ENCODE assay signal across 8 cellular contexts in genomic region chr11:94171693-94172440, GRCh38. TPM values are rescaled to one million over a fixed set of nuclear protein-coding genes. Genes with fewer than 3 reads are reported as not detected.
DNase-seq lines count a peak whose midpoint lies in the region; ATAC-seq, FAIRE-seq and TF ChIP-seq lines count a peak whose summit lies in the region.

No MANE protein-coding gene starts in this region.

- no peak overlapping the region for H2BK15ac ChIP-seq in mesenchymal stem cell (ENCODE audit: low read depth, poor library complexity, severe bottlenecking)

- ATAC-seq in Right ventricle myocardium inferior (no peak), HG02981 (IDR thresholded peaks at IDR 0.05; ENCODE audit: unreplicated experiment) (peak; percentile 52), RWPE2 (ENCODE audit: low read depth) (no peak)

- no peak overlapping the region for H3K14ac ChIP-seq in mesenchymal stem cell (ENCODE audit: low read length in 2 of 2)

- no peak overlapping the region for H3K27ac ChIP-seq in cardiac muscle cell
- no peak overlapping the region for H3K27ac ChIP-seq in RWPE2 (ENCODE audit: poor library complexity, severe bottlenecking)
- H3K27ac ChIP-seq in mesenchymal stem cell (ENCODE audit: low read length, poor library complexity, severe bottlenecking) = no peak overlapping the region
- H3K27ac ChIP-seq in tibial artery = no peak overlapping the region

- H2AFZ ChIP-seq in mesenchymal stem cell (ENCODE audit: low read depth, low read length) = no peak overlapping the region

- H3K9me3 ChIP-seq in cardiac muscle cell (ENCODE audit: low read depth) (no peaks in the 10 kb centered on the region), RWPE2 (ENCODE audit: severe bottlenecking) (no peaks in the 10 kb centered on the region), mesenchymal stem cell (ENCODE audit: control insufficient read depth, low read length) (no peaks in the 10 kb centered on the region), tibial artery (no peaks in the 10 kb centered on the region)

- intact Hi-C loops in Right ventricle myocardium inferior (cut with DNase I) = no loop called here
- intact Hi-C loops in tibial artery (cut with DNase I; ENCODE audit: low total_unique reads) = no loop called here

- no peak overlapping the region for H2AK5ac ChIP-seq in mesenchymal stem cell (ENCODE audit: low read length, severe bottlenecking)

- no peak overlapping the region for H4K8ac ChIP-seq in mesenchymal stem cell (ENCODE audit: low read length)

- H3K9ac ChIP-seq in mesenchymal stem cell (ENCODE audit: low read length) = peak overlapping the region; percentile 37

- DNase-seq in cardiac muscle cell (ENCODE audit: low read depth in 1 of 2, low spot score in 1 of 2) = peak; percentile 52 to 65
- no peak for DNase-seq in Right ventricle myocardium inferior (ENCODE audit: missing footprints)
- no peak for DNase-seq in RWPE2 (ENCODE audit: low spot score)
- no peak for DNase-seq in bronchial epithelial cell (ENCODE audit: low read depth)
- peak; percentile 47 for DNase-seq in mesenchymal stem cell
- DNase-seq in tibial artery = no peak
- no peak for DNase-seq in NCI-H345 (lab: John Stamatoyannopoulos, UW)

- no peak overlapping the region for H3K4me2 ChIP-seq in mesenchymal stem cell (ENCODE audit: low read length, poor library complexity, severe bottlenecking)

- H3K79me1 ChIP-seq in mesenchymal stem cell (replicated peaks; ENCODE audit: low read length, poor library complexity, severe bottlenecking) = peaks cover 53% of the 10 kb centered on the region

- TF ChIP-seq CTCF in cardiac muscle cell (IDR thresholded peaks at IDR 0.05; ENCODE audit: low read depth, low read length) (peak; percentile 88), RWPE2 (IDR thresholded peaks at IDR 0.05; ENCODE audit: poor library complexity, severe bottlenecking) (peak; percentile 42), bronchial epithelial cell (IDR thresholded peaks at IDR 0.05; ENCODE audit: insufficient read depth, low read length, severe bottlenecking) (peak; percentile 71), tibial artery (IDR thresholded peaks at IDR 0.05) (peak in 1 of 2 experiments; percentile 24)

- H3K4me1 ChIP-seq in cardiac muscle cell (ENCODE audit: low read depth) (no peaks in the 10 kb centered on the region), RWPE2 (ENCODE audit: insufficient read depth, poor library complexity, severe bottlenecking) (no peaks in the 10 kb centered on the region), mesenchymal stem cell (ENCODE audit: control insufficient read depth, insufficient read depth, low read depth, low read length) (no peaks in the 10 kb centered on the region), tibial artery (peaks cover 0 to 15% (median 8%) of the 10 kb centered on the region in 4 donors)

- peak; percentile 77 for FAIRE-seq in bronchial epithelial cell (lab: Jason Lieb, UNC)

- H3K4me3 ChIP-seq in cardiac muscle cell = no peak overlapping the region
- no peak overlapping the region for H3K4me3 ChIP-seq in RWPE2 (ENCODE audit: severe bottlenecking)
- no peak overlapping the region for H3K4me3 ChIP-seq in bronchial epithelial cell (ENCODE audit: low read depth, low read length)
- H3K4me3 ChIP-seq in mesenchymal stem cell (ENCODE audit: insufficient read depth in 1 of 2, low read depth in 1 of 2, low read length in 2 of 2) = no peak overlapping the region
- no peak overlapping the region for H3K4me3 ChIP-seq in tibial artery

- H3K27me3 ChIP-seq in cardiac muscle cell (no peaks in the 10 kb centered on the region), RWPE2 (ENCODE audit: insufficient read depth, poor library complexity, severe bottlenecking) (no peaks in the 10 kb centered on the region), bronchial epithelial cell (ENCODE audit: control insufficient read depth, insufficient read depth, low read length) (no peaks in the 10 kb centered on the region), mesenchymal stem cell (ENCODE audit: control insufficient read depth in 1 of 2, insufficient read depth in 1 of 2, low read length in 2 of 2) (no peaks in the 10 kb centered on the region), tibial artery (no peaks in the 10 kb centered on the region)

- H3K4ac ChIP-seq in mesenchymal stem cell (ENCODE audit: low read depth in 1 of 2, low read length in 2 of 2) = peak overlapping the region in 1 of 2 experiments; percentile 18

- H3K18ac ChIP-seq in mesenchymal stem cell (ENCODE audit: low read depth in 1 of 2, low read length in 2 of 2) = no peak overlapping the region

- no peak overlapping the region for H2BK5ac ChIP-seq in mesenchymal stem cell (ENCODE audit: low read depth, low read length, poor library complexity, severe bottlenecking)

- 49% methylated on average over 4 of the region's 8 CpGs for WGBS in mesenchymal stem cell

- no peak overlapping the region for H2BK12ac ChIP-seq in mesenchymal stem cell (ENCODE audit: low read length in 2 of 2)

- H4K91ac ChIP-seq in mesenchymal stem cell (ENCODE audit: low read length) = no peak overlapping the region

- H3K23ac ChIP-seq in mesenchymal stem cell (ENCODE audit: low read length in 2 of 2) = no peak overlapping the region

- no peak overlapping the region for H2BK120ac ChIP-seq in mesenchymal stem cell (ENCODE audit: low read depth, low read length)

- H3K36me3 ChIP-seq in cardiac muscle cell (no peaks in the 10 kb centered on the region), RWPE2 (ENCODE audit: low read depth) (peaks cover 7% of the 10 kb centered on the region), bronchial epithelial cell (ENCODE audit: control insufficient read depth, insufficient read depth, low read length) (no peaks in the 10 kb centered on the region), mesenchymal stem cell (ENCODE audit: control insufficient read depth in 1 of 2, insufficient read depth in 2 of 2, low read depth in 1 of 2, low read length in 2 of 2) (peaks cover 5 to 11% of the 10 kb centered on the region in 2 experiments), tibial artery (no peaks in the 10 kb centered on the region)

RNA-seq across cellular contexts. Expression of gene PANX1, which starts 43.2 kb away (rescaled TPM):
- total RNA-seq in cardiac muscle cell = 16.5 and 18.9 TPM in 2 replicates
- 7.3 and 13.0 TPM in 2 replicates for polyA plus RNA-seq in cardiac muscle cell
- total RNA-seq in Right ventricle myocardium inferior = 27.2 TPM
- total RNA-seq in bronchial epithelial cell = 44.8 and 60.3 TPM in 2 replicates
- polyA plus RNA-seq in mesenchymal stem cell (2013, experiment 1 of 2) = 32.0 TPM
- polyA plus RNA-seq in mesenchymal stem cell (2013, experiment 2 of 2) = 32.5 TPM

Comparison
In these comparisons a context has a peak if more than half of its experiments do, and no peak if none do; other contexts are left out.
1. DNase-seq: peak in cardiac muscle cell (2 of 2) and mesenchymal stem cell (single experiment); none in Right ventricle myocardium inferior (single experiment), RWPE2 (single experiment), bronchial epithelial cell (single experiment), tibial artery (0 of 2) and NCI-H345 (single experiment).